In the genomic region with DNA sequence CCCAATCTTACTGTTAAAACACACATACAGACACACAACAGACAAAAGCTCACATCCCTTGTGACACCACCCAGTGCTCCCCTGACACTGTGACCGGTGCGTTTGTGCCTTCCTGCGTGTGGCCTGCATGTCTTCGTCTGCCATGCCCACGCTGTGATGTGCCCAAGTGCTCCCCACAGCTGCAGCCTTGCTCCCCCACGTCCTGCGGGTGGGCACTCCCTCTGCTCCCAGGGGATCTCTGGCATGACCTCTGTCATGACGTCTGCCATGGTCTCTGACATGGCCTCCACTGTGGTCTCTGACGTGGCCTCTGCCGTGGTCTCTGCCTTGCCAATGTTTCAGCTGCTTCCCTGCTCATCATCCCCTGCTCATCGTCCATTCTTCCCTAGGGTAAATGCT, we compare ENCODE assay signal across 10 cellular contexts.
DNase-seq lines count a peak whose midpoint lies in the region; ATAC-seq and TF ChIP-seq lines count a peak whose summit lies in the region.
"Had no signal": no experiment of that assay in that cellular context is flagged by ENCODE, and none has a peak within 500 bp of the region (broad histone marks: within the 10 kb centered on the region; RNA-seq: fewer than 3 reads in every experiment).

No MANE protein-coding gene starts in this region.

- ATAC-seq in HG02642 (IDR thresholded peaks at IDR 0.05; ENCODE audit: poor library complexity, unreplicated experiment): peak; percentile 21
- ATAC-seq in activated CD8-positive, alpha-beta T cell treated with anti-CD3 and anti-CD28 coated beads for 36 hours: peak; percentile 1

- H3K79me2 ChIP-seq in osteoblast (ENCODE audit: insufficient read depth, low read length): no peaks in the 10 kb centered on the region

- peak overlapping the region; percentile 89 for H3K4me3 Mint-ChIP-seq in activated CD8-positive, alpha-beta T cell treated with anti-CD3 and anti-CD28 coated beads for 36 hours

- no peak overlapping the region for H3K4me3 ChIP-seq in osteoblast (ENCODE audit: insufficient read depth, low read length)

- POLR2A ChIA-PET in activated CD8-positive, alpha-beta T cell treated with anti-CD3 and anti-CD28 coated beads for 36 hours (lab: Charles Lee): interaction anchor here (1.2 to 1.6 kb wide), 2 partner anchors 58 to 100 kb away, joined by 4 to 5 read pairs; no protein-coding TSS in a partner anchor

- H3K27me3 Mint-ChIP-seq in activated CD8-positive, alpha-beta T cell treated with anti-CD3 and anti-CD28 coated beads for 36 hours: no peaks in the 10 kb centered on the region

- no peaks in the 10 kb centered on the region for H3K9me3 ChIP-seq in osteoblast (ENCODE audit: low read depth, low read length)

- H3K9me3 Mint-ChIP-seq in activated CD8-positive, alpha-beta T cell treated with anti-CD3 and anti-CD28 coated beads for 36 hours: no peaks in the 10 kb centered on the region

- intact Hi-C loops in activated CD8-positive, alpha-beta T cell treated with anti-CD3 and anti-CD28 coated beads for 36 hours (cut with micrococcal nuclease): no loop called here
- intact Hi-C loops in posterior vena cava (cut with DNase I): no loop called here

- peaks cover 7% of the 10 kb centered on the region for H3K4me1 ChIP-seq in osteoblast (ENCODE audit: insufficient read depth, low read length)

- no peaks in the 10 kb centered on the region for H3K36me3 ChIP-seq in osteoblast (ENCODE audit: insufficient read depth, low read length)

- peaks cover 30% of the 10 kb centered on the region for H3K4me1 Mint-ChIP-seq in activated CD8-positive, alpha-beta T cell treated with anti-CD3 and anti-CD28 coated beads for 36 hours (ENCODE audit: low read depth)

- DNase-seq in NK-92 treated with Interleukin-12 subunit alpha and Interleukin-12 subunit beta, amount 100 ng/mL, for 24 hours (lab: John Stamatoyannopoulos, UW): peak; percentile 52
- DNase-seq in NK-92 (lab: John Stamatoyannopoulos, UW; ENCODE audit: unreplicated experiment) (no peak), posterior vena cava (ENCODE audit: low spot score) (peak; percentile 61), osteoblast (ENCODE audit: insufficient read length, low spot score, missing footprints) (no peak), NCI-H146 (lab: John Stamatoyannopoulos, UW) (no peak), SHP77 treated with DMSO at 0.1 percent for 48 hours (lab: John Stamatoyannopoulos, UW) (no peak)
- no peak for DNase-seq in activated CD8-positive, alpha-beta T cell treated with anti-CD3 and anti-CD28 coated beads for 36 hours
- DNase-seq: T-helper 9 cell had no signal

- no peak overlapping the region for H3K27ac ChIP-seq in osteoblast (ENCODE audit: low read depth, low read length)
- H3K27ac ChIP-seq: 22Rv1 had no signal

- H3K27ac Mint-ChIP-seq in activated CD8-positive, alpha-beta T cell treated with anti-CD3 and anti-CD28 coated beads for 36 hours: peak overlapping the region; percentile 100

- no peak overlapping the region for H3K4me2 ChIP-seq in osteoblast (ENCODE audit: insufficient read depth, low read length)

- TF ChIP-seq CTCF in activated CD8-positive, alpha-beta T cell treated with anti-CD3 and anti-CD28 coated beads for 36 hours (IDR thresholded peaks at IDR 0.05): no peak
- TF ChIP-seq CTCF in osteoblast (IDR thresholded peaks at IDR 0.05; ENCODE audit: extremely low read depth, low read depth, low read length): no peak

- no peaks in the 10 kb centered on the region for H3K27me3 ChIP-seq in osteoblast (ENCODE audit: insufficient read depth, low read length)

- H4K20me1 ChIP-seq in osteoblast (ENCODE audit: insufficient read depth, low read length): no peaks in the 10 kb centered on the region

- CTCF ChIA-PET in activated CD8-positive, alpha-beta T cell treated with anti-CD3 and anti-CD28 coated beads for 36 hours (lab: Charles Lee): interaction anchor here (0.9 to 1.2 kb wide), 3 partner anchors 58 to 258 kb away, joined by 3 to 5 read pairs (median 4); no protein-coding TSS in a partner anchor

- no peak overlapping the region for H2AFZ ChIP-seq in osteoblast (ENCODE audit: low read length)

- peaks cover 2% of the 10 kb centered on the region for H3K36me3 Mint-ChIP-seq in activated CD8-positive, alpha-beta T cell treated with anti-CD3 and anti-CD28 coated beads for 36 hours (ENCODE audit: low read depth)

Comparison
In these comparisons a context has a peak if more than half of its experiments do, and no peak if none do; other contexts are left out.
1. DNase-seq: peak in NK-92 treated with Interleukin-12 subunit alpha and Interleukin-12 subunit beta, amount 100 ng/mL, for 24 hours (single experiment) and posterior vena cava (single experiment); none in NK-92 (single experiment), activated CD8-positive, alpha-beta T cell treated with anti-CD3 and anti-CD28 coated beads for 36 hours (single experiment), osteoblast (single experiment), NCI-H146 (single experiment) and SHP77 treated with DMSO at 0.1 percent for 48 hours (single experiment).